Comparison of ENCODE assay signal across 12 cellular contexts in the genomic region with DNA sequence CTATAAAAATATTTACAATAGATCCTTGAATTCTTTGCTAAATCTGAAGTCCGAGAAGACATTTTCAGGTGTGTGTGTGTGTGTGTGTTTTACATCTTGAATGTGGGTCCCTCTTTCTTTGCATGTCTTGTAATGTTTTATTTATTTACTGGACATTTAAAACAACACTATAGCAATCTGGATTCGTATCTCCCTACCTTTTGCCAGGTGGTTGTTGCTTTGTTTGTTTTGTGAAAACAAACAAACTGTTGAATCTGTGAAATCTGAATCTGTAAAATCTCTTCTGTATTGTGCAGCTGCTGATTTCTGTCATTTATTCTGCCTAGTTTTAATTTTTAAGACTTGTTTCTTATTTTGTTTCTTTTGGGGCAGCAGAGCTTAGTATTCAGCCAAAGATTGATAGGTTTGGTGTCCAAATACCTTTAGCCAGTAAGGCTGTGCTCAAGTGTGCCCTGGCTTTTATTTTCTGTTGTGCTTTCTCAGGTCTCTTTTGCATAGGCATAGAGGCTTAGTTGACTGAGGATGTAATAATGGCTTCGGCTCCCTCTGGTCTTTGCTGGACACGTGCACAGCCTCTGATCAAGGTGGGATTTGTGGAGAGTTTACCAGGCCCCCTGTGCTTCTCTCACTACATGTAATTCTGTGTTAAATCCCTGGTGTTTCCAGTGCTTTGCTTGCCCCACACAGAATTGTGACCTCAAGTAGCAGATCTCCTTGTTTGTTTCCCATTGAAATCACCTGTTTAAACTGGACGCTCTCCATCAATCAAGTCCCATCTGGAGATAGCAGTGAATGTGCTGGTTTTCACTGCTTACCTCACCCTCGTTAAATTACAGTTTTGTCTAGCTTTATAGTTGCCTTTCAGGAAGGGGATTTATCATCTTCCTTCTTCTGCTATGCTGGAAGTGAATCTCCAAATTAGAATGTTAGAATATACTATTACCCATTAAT.
DNase-seq lines count a peak whose midpoint lies in the region; ATAC-seq and TF ChIP-seq lines count a peak whose summit lies in the region.
"Had no signal": no experiment of that assay in that cellular context is flagged by ENCODE, and none has a peak within 500 bp of the region (broad histone marks: within the 10 kb centered on the region; RNA-seq: fewer than 3 reads in every experiment).

No MANE protein-coding gene starts in this region.

- peaks cover 0 to 39% (median 27%) of the 10 kb centered on the region in 9 donors for H3K4me1 ChIP-seq in heart right ventricle

- H3K36me3 Mint-ChIP-seq in glutamatergic neuron (ENCODE audit: unreplicated experiment): no peaks in the 10 kb centered on the region
- peaks cover 20% of the 10 kb centered on the region for H3K36me3 Mint-ChIP-seq in type B pancreatic cell
- peaks cover 38% of the 10 kb centered on the region for H3K36me3 Mint-ChIP-seq in activated CD8-positive, alpha-beta memory T cell treated with anti-CD3 and anti-CD28 coated beads, Interleukin-2, amount 10 ng/mL, durations not matched to agents 7 days and 5 days
- H3K36me3 Mint-ChIP-seq in T-cell: peaks cover 35% of the 10 kb centered on the region

- CTCF ChIA-PET in activated CD8-positive, alpha-beta memory T cell treated with anti-CD3 and anti-CD28 coated beads, Interleukin-2, amount 10 ng/mL, durations not matched to agents 7 days and 5 days (lab: Charles Lee): no interaction called here
- CTCF ChIA-PET in T-cell (lab: Charles Lee): interaction anchor here in 1 of 2 donors (0.5 to 0.6 kb wide), 2 partner anchors 27 to 903 kb away, joined by 3 read pairs; no protein-coding TSS in a partner anchor

- H3K36me3 ChIP-seq in heart right ventricle: peaks cover 0 to 43% (median 11%) of the 10 kb centered on the region in 9 donors

- ATAC-seq in heart right ventricle: peak in 6 of 8 donors; percentile 16 to 60 (median 33)
- no peak for ATAC-seq in Right ventricle myocardium inferior
- ATAC-seq in activated CD8-positive, alpha-beta memory T cell treated with anti-CD3 and anti-CD28 coated beads, Interleukin-2, amount 10 ng/mL, durations not matched to agents 7 days and 5 days: no peak
- ATAC-seq in T-cell (replicated peaks in 1 of 4): no peak
- ATAC-seq in HG02870 (IDR thresholded peaks at IDR 0.05; ENCODE audit: unreplicated experiment): no peak
- ATAC-seq: GM12878 had no signal

- TF ChIP-seq CTCF in heart right ventricle (IDR thresholded peaks at IDR 0.05) (no peak), glutamatergic neuron (IDR thresholded peaks at IDR 0.05; ENCODE audit: partially characterized antibody, unreplicated experiment) (no peak), type B pancreatic cell (conservative IDR thresholded peaks at IDR 0.05) (no peak)

- H3K4me3 Mint-ChIP-seq in glutamatergic neuron (ENCODE audit: unreplicated experiment) (no peak overlapping the region), type B pancreatic cell (no peak overlapping the region), T-cell (no peak overlapping the region)
- H3K4me3 Mint-ChIP-seq in activated CD8-positive, alpha-beta memory T cell treated with anti-CD3 and anti-CD28 coated beads, Interleukin-2, amount 10 ng/mL, durations not matched to agents 7 days and 5 days: no peak overlapping the region

- POLR2A ChIA-PET in T-cell (lab: Charles Lee): interaction anchor here in 1 of 2 donors (0.6 to 1.0 kb wide), 2 partner anchors 15 to 113 kb away, joined by 3 read pairs; no protein-coding TSS in a partner anchor

- 66 to 70% methylated on average over 6 of the region's 6 CpGs for WGBS in heart right ventricle, 2 donors

- H3K4me1 Mint-ChIP-seq in glutamatergic neuron (ENCODE audit: low read depth, unreplicated experiment) (peaks cover 22% of the 10 kb centered on the region), type B pancreatic cell (ENCODE audit: unreplicated experiment) (peaks cover 10% of the 10 kb centered on the region), T-cell (peaks cover 47 to 59% (median 54%) of the 10 kb centered on the region in 3 donors)
- peaks cover 33% of the 10 kb centered on the region for H3K4me1 Mint-ChIP-seq in activated CD8-positive, alpha-beta memory T cell treated with anti-CD3 and anti-CD28 coated beads, Interleukin-2, amount 10 ng/mL, durations not matched to agents 7 days and 5 days

- peaks cover 3% of the 10 kb centered on the region for H3K27me3 Mint-ChIP-seq in glutamatergic neuron (ENCODE audit: unreplicated experiment)
- no peaks in the 10 kb centered on the region for H3K27me3 Mint-ChIP-seq in type B pancreatic cell
- H3K27me3 Mint-ChIP-seq in activated CD8-positive, alpha-beta memory T cell treated with anti-CD3 and anti-CD28 coated beads, Interleukin-2, amount 10 ng/mL, durations not matched to agents 7 days and 5 days: no peaks in the 10 kb centered on the region
- H3K27me3 Mint-ChIP-seq in T-cell: no peaks in the 10 kb centered on the region

- H3K27ac Mint-ChIP-seq in glutamatergic neuron (ENCODE audit: unreplicated experiment) (peak overlapping the region; percentile 94), type B pancreatic cell (peak overlapping the region; percentile 59), T-cell (peak overlapping the region in 1 of 2 donors; percentile 45)
- H3K27ac Mint-ChIP-seq in activated CD8-positive, alpha-beta memory T cell treated with anti-CD3 and anti-CD28 coated beads, Interleukin-2, amount 10 ng/mL, durations not matched to agents 7 days and 5 days: no peak overlapping the region

- no peaks in the 10 kb centered on the region for H3K27me3 ChIP-seq in heart right ventricle

- no peak overlapping the region for H3K4me3 ChIP-seq in heart right ventricle
- H3K4me3 ChIP-seq: GM12878 had no signal

- DNase-seq in heart right ventricle (no peak), Right ventricle myocardium inferior (ENCODE audit: missing footprints) (no peak), NCI-H526 (lab: John Stamatoyannopoulos, UW) (peak; percentile 48 to 65), glutamatergic neuron (no peak), type B pancreatic cell (ENCODE audit: extremely low spot score, unreplicated experiment) (no peak), T-cell (no peak)
- no peak for DNase-seq in activated CD8-positive, alpha-beta memory T cell treated with anti-CD3 and anti-CD28 coated beads, Interleukin-2, amount 10 ng/mL, durations not matched to agents 7 days and 5 days
- DNase-seq: activated CD4-positive, alpha-beta T cell treated with anti-CD3 and anti-CD28 coated beads for 4 hours; foreskin melanocyte had no signal

- peaks cover 5% of the 10 kb centered on the region for H3K9me3 Mint-ChIP-seq in glutamatergic neuron (ENCODE audit: unreplicated experiment)
- H3K9me3 Mint-ChIP-seq in type B pancreatic cell: no peaks in the 10 kb centered on the region
- H3K9me3 Mint-ChIP-seq in activated CD8-positive, alpha-beta memory T cell treated with anti-CD3 and anti-CD28 coated beads, Interleukin-2, amount 10 ng/mL, durations not matched to agents 7 days and 5 days (ENCODE audit: low read depth): no peaks in the 10 kb centered on the region
- H3K9me3 Mint-ChIP-seq in T-cell: no peaks in the 10 kb centered on the region

- no peak overlapping the region for H3K27ac ChIP-seq in heart right ventricle
- H3K27ac ChIP-seq: HL-60 had no signal

- intact Hi-C loops in heart right ventricle (cut with DNase I) (no loop called here), Right ventricle myocardium inferior (cut with DNase I) (no loop called here)

- H3K9me3 ChIP-seq in heart right ventricle: no peaks in the 10 kb centered on the region

Comparison
In these comparisons a context has a peak if more than half of its experiments do, and no peak if none do; other contexts are left out.
1. ATAC-seq: peak in heart right ventricle (6 of 8); none in Right ventricle myocardium inferior (single experiment), activated CD8-positive, alpha-beta memory T cell treated with anti-CD3 and anti-CD28 coated beads, Interleukin-2, amount 10 ng/mL, durations not matched to agents 7 days and 5 days (single experiment), T-cell (0 of 4) and HG02870 (single experiment).
2. DNase-seq: peak in NCI-H526 (2 of 2); none in heart right ventricle (0 of 2), Right ventricle myocardium inferior (single experiment), glutamatergic neuron (single experiment), type B pancreatic cell (single experiment), activated CD8-positive, alpha-beta memory T cell treated with anti-CD3 and anti-CD28 coated beads, Interleukin-2, amount 10 ng/mL, durations not matched to agents 7 days and 5 days (single experiment) and T-cell (0 of 34).